ENCODE assay signal across 2 cellular contexts in genomic region chr3:73098873-73099272, GRCh38.
TF ChIP-seq lines count a peak whose summit lies in the region.

No MANE protein-coding gene starts in this region.

TF ChIP-seq in K562, 482 proteins besides CTCF, POLR2A, EP300 and RAD21:
- TF ChIP-seq RBM17 (IDR thresholded peaks at IDR 0.05; ENCODE audit: borderline replicate concordance, low read depth, low read length), result no peak
- TF ChIP-seq SPI1 (IDR thresholded peaks at IDR 0.05; ENCODE audit: borderline replicate concordance, low read depth, low read length), result peak; percentile 85

TF ChIP-seq in HepG2, 621 proteins besides CTCF, POLR2A, EP300 and RAD21:
- TF ChIP-seq PAXIP1 (CRISPR knock-in tag; conservative IDR thresholded peaks at IDR 0.05) (no peak), AKNA (CRISPR knock-in tag; IDR thresholded peaks at IDR 0.05; ENCODE audit: borderline replicate concordance) (no peak), NFKB2 (CRISPR knock-in tag; IDR thresholded peaks at IDR 0.05; ENCODE audit: borderline replicate concordance) (no peak), ZNF350 (CRISPR knock-in tag; IDR thresholded peaks at IDR 0.05; ENCODE audit: borderline replicate concordance, low read depth) (no peak), ATM (IDR thresholded peaks at IDR 0.05; ENCODE audit: borderline replicate concordance) (no peak), NKX3-1 (CRISPR knock-in tag; IDR thresholded peaks at IDR 0.05) (no peak), ZNF674 (CRISPR knock-in tag; IDR thresholded peaks at IDR 0.05; ENCODE audit: low read depth) (no peak), NONO (IDR thresholded peaks at IDR 0.05) (no peak), NONO (CRISPR knock-in tag; conservative IDR thresholded peaks at IDR 0.05) (no peak), CHCHD3 (CRISPR knock-in tag; IDR thresholded peaks at IDR 0.05) (no peak), ARNT (IDR thresholded peaks at IDR 0.05) (no peak), TBX2 (CRISPR knock-in tag; IDR thresholded peaks at IDR 0.05; ENCODE audit: borderline replicate concordance) (no peak), CENPT (CRISPR knock-in tag; IDR thresholded peaks at IDR 0.05; ENCODE audit: low read depth) (no peak), ZMYM4 (CRISPR knock-in tag; IDR thresholded peaks at IDR 0.05) (no peak), ZSCAN25 (CRISPR knock-in tag; IDR thresholded peaks at IDR 0.05) (no peak), PHF20 (CRISPR knock-in tag; IDR thresholded peaks at IDR 0.05) (no peak)
